8 cellular contexts compared by ENCODE assay signal in the genomic region with DNA sequence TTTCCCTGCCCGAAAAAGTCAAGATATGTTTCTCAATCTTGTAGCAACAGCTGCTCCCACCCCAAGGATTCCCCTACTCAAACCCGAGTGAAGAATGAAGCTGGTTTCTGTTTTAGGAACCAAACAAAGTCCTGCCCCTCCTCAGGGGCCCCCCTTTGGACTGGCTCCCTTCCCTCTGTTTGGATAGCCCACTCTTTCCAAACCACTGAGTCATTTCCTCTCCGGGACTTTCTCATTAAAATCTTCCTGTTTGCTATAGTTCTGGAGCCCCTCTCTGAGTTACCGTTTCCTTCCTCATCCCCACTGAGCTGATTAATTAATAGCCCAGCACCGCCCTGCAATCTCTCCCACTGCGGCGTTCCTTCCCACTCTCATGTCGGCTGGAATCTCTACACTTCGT.
DNase-seq lines count a peak whose midpoint lies in the region; ATAC-seq and TF ChIP-seq lines count a peak whose summit lies in the region.

No MANE protein-coding gene starts in this region.

- H3K36me3 ChIP-seq in mesodermal cell (ENCODE audit: control insufficient read depth, insufficient read depth, low read length) (no peaks in the 10 kb centered on the region), uterus (no peaks in the 10 kb centered on the region), endodermal cell (ENCODE audit: control insufficient read depth, insufficient read depth, low read length) (no peaks in the 10 kb centered on the region)
- no peaks in the 10 kb centered on the region for H3K36me3 ChIP-seq in effector memory CD4-positive, alpha-beta T cell (ENCODE audit: control insufficient read depth, insufficient read depth, low read length)

- no peak for TF ChIP-seq CTCF in cardiac fibroblast (IDR thresholded peaks at IDR 0.05; ENCODE audit: low read depth, low read length)
- TF ChIP-seq CTCF in uterus (IDR thresholded peaks at IDR 0.05) = no peak
- no peak for TF ChIP-seq CTCF in endodermal cell (conservative IDR thresholded peaks at IDR 0.05)

- DNase-seq in activated T-cell treated with anti-CD3 and anti-CD28 coated beads, Interleukin-2, amount 50 U/mL, for 4 hours = no peak
- DNase-seq in activated T-cell treated with anti-CD3 and anti-CD28 coated beads, Interleukin-2, amount 50 U/mL, for 1 hour = no peak
- DNase-seq in cardiac fibroblast (ENCODE audit: low read depth in 2 of 2) (peak; percentile 30 to 74), uterus (peak; percentile 38 to 53), endodermal cell (no peak)
- DNase-seq in effector memory CD4-positive, alpha-beta T cell = no peak

- peak overlapping the region; percentile 29 to 44 for H3K4me3 ChIP-seq in cardiac fibroblast (replicated peaks in 1 of 2; ENCODE audit: low read depth in 2 of 2, low read length in 2 of 2)
- H3K4me3 ChIP-seq in mesodermal cell (ENCODE audit: extremely low read depth, insufficient read depth, low read length, poor library complexity, severe bottlenecking) = no peak overlapping the region
- peak overlapping the region; percentile 9 to 21 for H3K4me3 ChIP-seq in uterus
- no peak overlapping the region for H3K4me3 ChIP-seq in endodermal cell (ENCODE audit: low read length)
- H3K4me3 ChIP-seq in effector memory CD4-positive, alpha-beta T cell (ENCODE audit: insufficient read depth, low read depth, low read length, poor library complexity, severe bottlenecking) = no peak overlapping the region

- H3K27ac ChIP-seq in mesodermal cell (ENCODE audit: low read depth, low read length, severe bottlenecking) (peak overlapping the region; percentile 74), uterus (peak overlapping the region; percentile 70 to 76), endodermal cell (ENCODE audit: low read depth, low read length) (no peak overlapping the region)
- no peak overlapping the region for H3K27ac ChIP-seq in effector memory CD4-positive, alpha-beta T cell (ENCODE audit: insufficient read depth, low read length, poor library complexity, severe bottlenecking)

- H3K4me3 Mint-ChIP-seq in activated T-cell treated with anti-CD3 and anti-CD28 coated beads, Interleukin-2, amount 50 U/mL, for 4 hours = peak overlapping the region; percentile 30
- H3K4me3 Mint-ChIP-seq in endodermal cell = no peak overlapping the region

- peaks cover 32% of the 10 kb centered on the region for H3K27me3 Mint-ChIP-seq in activated T-cell treated with anti-CD3 and anti-CD28 coated beads, Interleukin-2, amount 50 U/mL, for 4 hours (ENCODE audit: low read depth)
- H3K27me3 Mint-ChIP-seq in endodermal cell (ENCODE audit: insufficient read depth) = peaks cover 54% of the 10 kb centered on the region

- H3K27me3 ChIP-seq in uterus (no peaks in the 10 kb centered on the region), endodermal cell (ENCODE audit: control insufficient read depth, insufficient read depth, low read length, poor library complexity, severe bottlenecking) (peaks cover 43% of the 10 kb centered on the region)
- peaks cover 6% of the 10 kb centered on the region for H3K27me3 ChIP-seq in effector memory CD4-positive, alpha-beta T cell (replicated peaks; ENCODE audit: control insufficient read depth, insufficient read depth, low read length, poor library complexity, severe bottlenecking)

- H3K4me1 Mint-ChIP-seq in activated T-cell treated with anti-CD3 and anti-CD28 coated beads, Interleukin-2, amount 50 U/mL, for 4 hours (ENCODE audit: low read depth) = peaks cover 15% of the 10 kb centered on the region
- H3K4me1 Mint-ChIP-seq in endodermal cell = peaks cover 32% of the 10 kb centered on the region

- no peak overlapping the region for H3K27ac Mint-ChIP-seq in endodermal cell

- TF ChIP-seq POLR2A in uterus (IDR thresholded peaks at IDR 0.05) = no peak

- H3K9me3 ChIP-seq in mesodermal cell (ENCODE audit: control insufficient read depth, low read length) (no peaks in the 10 kb centered on the region), uterus (no peaks in the 10 kb centered on the region), endodermal cell (ENCODE audit: control insufficient read depth, low read length) (no peaks in the 10 kb centered on the region)
- no peaks in the 10 kb centered on the region for H3K9me3 ChIP-seq in effector memory CD4-positive, alpha-beta T cell (ENCODE audit: control insufficient read depth, low read length)

- no peak overlapping the region for H3K9ac ChIP-seq in endodermal cell (ENCODE audit: extremely low read depth, low read length, poor library complexity, severe bottlenecking)

- WGBS in mesodermal cell (ENCODE audit: insufficient coverage in 2 of 2), 2 experiments = 64 to 81% methylated on average over 4 to 9 of the region's 9 CpGs
- 83 to 93% methylated on average over 8 to 9 of the region's 9 CpGs for WGBS in endodermal cell (ENCODE audit: insufficient coverage in 1 of 2, insufficient read length in 1 of 2), 2 experiments

- H3K4me1 ChIP-seq in mesodermal cell (ENCODE audit: control insufficient read depth, insufficient read depth, low read length, poor library complexity, severe bottlenecking) (peaks cover 32% of the 10 kb centered on the region), uterus (no peaks in the 10 kb centered on the region), endodermal cell (ENCODE audit: control insufficient read depth, insufficient read depth, low read length) (peaks cover 11% of the 10 kb centered on the region)
- no peaks in the 10 kb centered on the region for H3K4me1 ChIP-seq in effector memory CD4-positive, alpha-beta T cell (ENCODE audit: control insufficient read depth, insufficient read depth, low read length, poor library complexity, severe bottlenecking)

- ATAC-seq in activated T-cell treated with anti-CD3 and anti-CD28 coated beads, Interleukin-2, amount 50 U/mL, for 4 hours = no peak
- no peak for ATAC-seq in HG02759 (IDR thresholded peaks at IDR 0.05; ENCODE audit: unreplicated experiment)

- no peaks in the 10 kb centered on the region for H3K9me3 Mint-ChIP-seq in activated T-cell treated with anti-CD3 and anti-CD28 coated beads, Interleukin-2, amount 50 U/mL, for 4 hours
- no peaks in the 10 kb centered on the region for H3K9me3 Mint-ChIP-seq in endodermal cell

- intact Hi-C loops in uterus (cut with DNase I; ENCODE audit: low total_unique reads) = no loop called here

- no peaks in the 10 kb centered on the region for H3K36me3 Mint-ChIP-seq in activated T-cell treated with anti-CD3 and anti-CD28 coated beads, Interleukin-2, amount 50 U/mL, for 4 hours (ENCODE audit: insufficient read depth)
- H3K36me3 Mint-ChIP-seq in endodermal cell (ENCODE audit: low read depth) = no peaks in the 10 kb centered on the region

Comparison
In these comparisons a context has a peak if more than half of its experiments do, and no peak if none do; other contexts are left out.
1. DNase-seq: peak in cardiac fibroblast (2 of 2) and uterus (2 of 2); none in activated T-cell treated with anti-CD3 and anti-CD28 coated beads, Interleukin-2, amount 50 U/mL, for 4 hours (single experiment), activated T-cell treated with anti-CD3 and anti-CD28 coated beads, Interleukin-2, amount 50 U/mL, for 1 hour (single experiment), endodermal cell (single experiment) and effector memory CD4-positive, alpha-beta T cell (0 of 3).
2. H3K4me3 ChIP-seq: peak in cardiac fibroblast (2 of 2) and uterus (2 of 2); none in mesodermal cell (single experiment), endodermal cell (single experiment) and effector memory CD4-positive, alpha-beta T cell (single experiment).
3. H3K27ac ChIP-seq: peak in mesodermal cell (single experiment) and uterus (2 of 2); none in endodermal cell (single experiment) and effector memory CD4-positive, alpha-beta T cell (single experiment).